Comparison of ENCODE assay signal across 11 cellular contexts in genomic region chr4:105710012-105710600, GRCh38. TPM values are rescaled to one million over a fixed set of nuclear protein-coding genes. Genes with fewer than 3 reads are reported as not detected.
A peak's percentile ranks its signal among the peaks of the same experiment; 100 is the strongest.
DNase-seq lines count a peak whose midpoint lies in the region; ATAC-seq and TF ChIP-seq lines count a peak whose summit lies in the region.
"Had no signal": no experiment of that assay in that cellular context is flagged by ENCODE, and none has a peak within 500 bp of the region (broad histone marks: within the 10 kb centered on the region; RNA-seq: fewer than 3 reads in every experiment).

No MANE protein-coding gene starts in this region.

- CTCF ChIA-PET in Calu3 (lab: Charles Lee) = interaction anchor here (0.6 to 1.8 kb wide), 3 partner anchors 63 to 499 kb away, joined by 3 to 5 read pairs (median 4); partner anchors contain the start of gene PPA2
- CTCF ChIA-PET in naive thymus-derived CD4-positive, alpha-beta T cell (lab: Charles Lee) = interaction anchor here (0.7 to 1.2 kb wide), 4 partner anchors 15 to 519 kb away, joined by 3 to 5 read pairs (median 3); partner anchors contain the start of gene PPA2

- DNase-seq in Calu3 (peak; percentile 11), GM19238 (ENCODE audit: insufficient read length, low spot score) (no peak), NCI-H1694 (lab: John Stamatoyannopoulos, UW) (no peak), nucleus accumbens (lab: John Stamatoyannopoulos, UW) (no peak)
- DNase-seq in activated naive CD8-positive, alpha-beta T cell treated with anti-CD3 and anti-CD28 coated beads, Interleukin-2, amount 10 ng/mL, durations not matched to agents 7 days and 5 days = no peak
- DNase-seq in naive thymus-derived CD4-positive, alpha-beta T cell = no peak
- DNase-seq: IMR-90; stimulated activated CD4-positive, alpha-beta T cell treated with anti-CD3 and anti-CD28 coated beads, Interleukin-4, amount 100 ng/mL, for 1 hour had no signal

- H3K9me3 Mint-ChIP-seq in Calu3 (ENCODE audit: low read depth, unreplicated experiment) (no peaks in the 10 kb centered on the region), IgD-negative memory B cell (no peaks in the 10 kb centered on the region)
- H3K9me3 Mint-ChIP-seq in activated naive CD8-positive, alpha-beta T cell treated with anti-CD3 and anti-CD28 coated beads, Interleukin-2, amount 10 ng/mL, durations not matched to agents 7 days and 5 days = no peaks in the 10 kb centered on the region
- peaks cover 0 to 1% (median 0%) of the 10 kb centered on the region in 11 donors for H3K9me3 Mint-ChIP-seq in naive thymus-derived CD4-positive, alpha-beta T cell

- no TSS peak for BruUV-seq in Calu3 (replicated peaks; lab: Mats Ljungman, UMichigan)

- H3K36me3 Mint-ChIP-seq in Calu3 (ENCODE audit: insufficient read depth, unreplicated experiment) (peaks cover 24% of the 10 kb centered on the region), IgD-negative memory B cell (peaks cover 2% of the 10 kb centered on the region)
- peaks cover 6% of the 10 kb centered on the region for H3K36me3 Mint-ChIP-seq in activated naive CD8-positive, alpha-beta T cell treated with anti-CD3 and anti-CD28 coated beads, Interleukin-2, amount 10 ng/mL, durations not matched to agents 7 days and 5 days
- H3K36me3 Mint-ChIP-seq in naive thymus-derived CD4-positive, alpha-beta T cell = peaks cover 0 to 5% (median 0%) of the 10 kb centered on the region in 5 donors

- no peak for TF ChIP-seq CTCF in Calu3 (IDR thresholded peaks at IDR 0.05; ENCODE audit: unreplicated experiment)

- H3K27ac ChIP-seq in naive thymus-derived CD4-positive, alpha-beta T cell (ENCODE audit: low read depth, low read length) = no peak overlapping the region

- H3K27me3 ChIP-seq in naive thymus-derived CD4-positive, alpha-beta T cell (ENCODE audit: control insufficient read depth in 2 of 2, insufficient read depth in 2 of 2, low read length in 2 of 2) = no peaks in the 10 kb centered on the region

- H3K4me1 Mint-ChIP-seq in Calu3 (ENCODE audit: low read depth, unreplicated experiment) (peaks cover 32% of the 10 kb centered on the region), IgD-negative memory B cell (peaks cover 29 to 44% (median 36%) of the 10 kb centered on the region in 3 donors)
- peaks cover 18% of the 10 kb centered on the region for H3K4me1 Mint-ChIP-seq in activated naive CD8-positive, alpha-beta T cell treated with anti-CD3 and anti-CD28 coated beads, Interleukin-2, amount 10 ng/mL, durations not matched to agents 7 days and 5 days
- H3K4me1 Mint-ChIP-seq in naive thymus-derived CD4-positive, alpha-beta T cell = peaks cover 14 to 40% (median 27%) of the 10 kb centered on the region in 7 donors

- H3K27ac Mint-ChIP-seq in Calu3 (ENCODE audit: unreplicated experiment) = no peak overlapping the region
- peak overlapping the region in 2 of 3 donors; percentile 64 to 95 for H3K27ac Mint-ChIP-seq in IgD-negative memory B cell
- no peak overlapping the region for H3K27ac Mint-ChIP-seq in activated naive CD8-positive, alpha-beta T cell treated with anti-CD3 and anti-CD28 coated beads, Interleukin-2, amount 10 ng/mL, durations not matched to agents 7 days and 5 days
- H3K27ac Mint-ChIP-seq in naive thymus-derived CD4-positive, alpha-beta T cell = peak overlapping the region in 3 of 9 donors; percentile 19 to 97 (median 43)

- intact Hi-C loops in Calu3 (cut with micrococcal nuclease; ENCODE audit: unreplicated experiment) = loop anchor here (5.0 to 10.0 kb wide), 3 partner anchors 185 to 492 kb away; partner anchors contain the start of gene NPNT
- intact Hi-C loops in naive thymus-derived CD4-positive, alpha-beta T cell (cut with micrococcal nuclease) = no loop called here

- POLR2A ChIA-PET in activated naive CD8-positive, alpha-beta T cell treated with anti-CD3 and anti-CD28 coated beads, Interleukin-2, amount 10 ng/mL, durations not matched to agents 7 days and 5 days (lab: Charles Lee) = no interaction called here
- POLR2A ChIA-PET in naive thymus-derived CD4-positive, alpha-beta T cell (lab: Charles Lee) = interaction anchor here (0.7 to 1.5 kb wide), 3 partner anchors 10 to 237 kb away, joined by 3 to 5 read pairs (median 3); partner anchors contain the start of gene PPA2

- peaks cover 7 to 10% of the 10 kb centered on the region in 2 donors for H3K4me1 ChIP-seq in naive thymus-derived CD4-positive, alpha-beta T cell (ENCODE audit: control insufficient read depth in 2 of 2, insufficient read depth in 2 of 2, low read length in 2 of 2)

- H3K9me3 ChIP-seq in naive thymus-derived CD4-positive, alpha-beta T cell (ENCODE audit: control insufficient read depth in 2 of 3, low read length in 3 of 3) = no peaks in the 10 kb centered on the region

- ATAC-seq in activated naive CD8-positive, alpha-beta T cell treated with anti-CD3 and anti-CD28 coated beads, Interleukin-2, amount 10 ng/mL, durations not matched to agents 7 days and 5 days (ENCODE audit: low read depth) = no peak
- no peak for ATAC-seq in naive thymus-derived CD4-positive, alpha-beta T cell
- no peak for ATAC-seq in HG02884 (IDR thresholded peaks at IDR 0.05; ENCODE audit: unreplicated experiment)
- ATAC-seq: esophagus mucosa had no signal

- H3K4me3 ChIP-seq in naive thymus-derived CD4-positive, alpha-beta T cell (ENCODE audit: low read length) = no peak overlapping the region

- peaks cover 0 to 8% (median 0%) of the 10 kb centered on the region in 3 experiments for H3K36me3 ChIP-seq in naive thymus-derived CD4-positive, alpha-beta T cell (ENCODE audit: control insufficient read depth in 2 of 3, insufficient read depth in 3 of 3, low read length in 3 of 3)

- peak overlapping the region; percentile 93 for H3K4me3 Mint-ChIP-seq in Calu3 (ENCODE audit: low read depth, unreplicated experiment)
- peak overlapping the region in 3 of 4 donors; percentile 13 to 100 (median 99) for H3K4me3 Mint-ChIP-seq in IgD-negative memory B cell
- H3K4me3 Mint-ChIP-seq in activated naive CD8-positive, alpha-beta T cell treated with anti-CD3 and anti-CD28 coated beads, Interleukin-2, amount 10 ng/mL, durations not matched to agents 7 days and 5 days = peak overlapping the region; percentile 98
- peak overlapping the region in 9 of 10 donors; percentile 29 to 100 (median 99) for H3K4me3 Mint-ChIP-seq in naive thymus-derived CD4-positive, alpha-beta T cell

- H3K27me3 Mint-ChIP-seq in Calu3 (ENCODE audit: unreplicated experiment) = no peaks in the 10 kb centered on the region
- no peaks in the 10 kb centered on the region for H3K27me3 Mint-ChIP-seq in IgD-negative memory B cell
- no peaks in the 10 kb centered on the region for H3K27me3 Mint-ChIP-seq in activated naive CD8-positive, alpha-beta T cell treated with anti-CD3 and anti-CD28 coated beads, Interleukin-2, amount 10 ng/mL, durations not matched to agents 7 days and 5 days
- peaks cover 0 to 3% (median 0%) of the 10 kb centered on the region in 5 donors for H3K27me3 Mint-ChIP-seq in naive thymus-derived CD4-positive, alpha-beta T cell

RNA-seq across cellular contexts. Expression of gene GSTCD, which starts 1.5 kb away (rescaled TPM):
- 22.5 and 23.9 TPM in 2 replicates for total RNA-seq in Calu3 (2022)
- 2.0 TPM for polyA plus RNA-seq in IgD-negative memory B cell
- 10 to 100 TPM; 10.4 to 11.2 TPM for total RNA-seq in activated naive CD8-positive, alpha-beta T cell treated with anti-CD3 and anti-CD28 coated beads, Interleukin-2, amount 10 ng/mL, durations not matched to agents 7 days and 5 days
- 1 to 10 TPM; 5.8 to 9.2 (median 7.5) TPM for total RNA-seq in naive thymus-derived CD4-positive, alpha-beta T cell
- polyA plus RNA-seq in naive thymus-derived CD4-positive, alpha-beta T cell = 1 to 10 TPM; 3.8 to 4.0 TPM

RNA-seq across cellular contexts. Expression of gene INTS12, which starts 1.6 kb away (rescaled TPM):
- total RNA-seq in Calu3 (2022) = 11.8 and 13.4 TPM in 2 replicates
- polyA plus RNA-seq in IgD-negative memory B cell = 33.0 TPM
- 10 to 100 TPM; 20.3 to 20.8 TPM for total RNA-seq in activated naive CD8-positive, alpha-beta T cell treated with anti-CD3 and anti-CD28 coated beads, Interleukin-2, amount 10 ng/mL, durations not matched to agents 7 days and 5 days
- total RNA-seq in naive thymus-derived CD4-positive, alpha-beta T cell = 10 to 100 TPM; 14.8 to 20.4 (median 17.6) TPM
- polyA plus RNA-seq in naive thymus-derived CD4-positive, alpha-beta T cell = 10 to 100 TPM; 33.1 to 40.9 TPM

Comparison
In these comparisons a context has a peak if more than half of its experiments do, and no peak if none do; other contexts are left out.
1. H3K27ac Mint-ChIP-seq: peak in IgD-negative memory B cell (2 of 3); none in Calu3 (single experiment) and activated naive CD8-positive, alpha-beta T cell treated with anti-CD3 and anti-CD28 coated beads, Interleukin-2, amount 10 ng/mL, durations not matched to agents 7 days and 5 days (single experiment).
2. Peak in every context shown above with its lines, with median percentiles within 50 percentile points of each other: H3K4me3 Mint-ChIP-seq.